Comparison of ENCODE assay signal across 12 cellular contexts in the genomic region with DNA sequence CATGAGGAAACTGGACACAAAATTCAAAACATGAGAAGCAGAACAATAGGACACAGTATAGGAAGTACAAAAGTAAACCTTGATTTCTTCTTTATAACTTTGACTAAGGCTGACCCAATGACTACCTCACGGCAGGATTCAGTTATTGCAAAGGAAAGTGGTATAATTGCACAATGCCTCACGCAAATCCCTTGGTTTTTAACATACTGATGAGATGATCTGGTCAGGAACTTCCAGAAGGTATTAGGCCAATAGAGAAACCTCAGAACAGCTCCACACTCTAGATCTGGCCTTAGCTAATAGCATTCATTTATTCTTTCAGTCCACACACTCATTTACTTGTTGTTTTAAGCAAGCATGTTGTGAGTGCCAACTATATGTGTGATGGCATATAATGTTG.
DNase-seq lines count a peak whose midpoint lies in the region; ATAC-seq and TF ChIP-seq lines count a peak whose summit lies in the region.
"Had no signal": no experiment of that assay in that cellular context is flagged by ENCODE, and none has a peak within 500 bp of the region (broad histone marks: within the 10 kb centered on the region; RNA-seq: fewer than 3 reads in every experiment).

No MANE protein-coding gene starts in this region.

- TF ChIP-seq POLR2A in NB4 (IDR thresholded peaks at IDR 0.05; ENCODE audit: extremely low read depth, insufficient read length) = no peak

- no peak overlapping the region for H3K4me3 Mint-ChIP-seq in natural killer cell
- no peak overlapping the region for H3K4me3 Mint-ChIP-seq in activated naive CD8-positive, alpha-beta T cell treated with anti-CD3 and anti-CD28 coated beads, Interleukin-2, amount 50 U/mL, for 24 hours
- H3K4me3 Mint-ChIP-seq: activated CD4-positive, alpha-beta T cell treated with anti-CD3 and anti-CD28 coated beads, Interleukin-2, amount 10 ng/mL, durations not matched to agents 7 days and 5 days; activated naive CD8-positive, alpha-beta T cell treated with anti-CD3 and anti-CD28 coated beads for 36 hours; activated T-cell treated with anti-CD3 and anti-CD28 coated beads, Interleukin-2, amount 50 U/mL, for 24 hours had no signal

- no peak overlapping the region for H3K27ac Mint-ChIP-seq in natural killer cell
- H3K27ac Mint-ChIP-seq in activated naive CD8-positive, alpha-beta T cell treated with anti-CD3 and anti-CD28 coated beads, Interleukin-2, amount 50 U/mL, for 24 hours = no peak overlapping the region
- H3K27ac Mint-ChIP-seq: activated CD4-positive, alpha-beta T cell treated with anti-CD3 and anti-CD28 coated beads, Interleukin-2, amount 10 ng/mL, durations not matched to agents 7 days and 5 days; activated naive CD8-positive, alpha-beta T cell treated with anti-CD3 and anti-CD28 coated beads for 36 hours; activated T-cell treated with anti-CD3 and anti-CD28 coated beads, Interleukin-2, amount 50 U/mL, for 24 hours had no signal

- no peaks in the 10 kb centered on the region for H3K36me3 Mint-ChIP-seq in natural killer cell
- H3K36me3 Mint-ChIP-seq in activated naive CD8-positive, alpha-beta T cell treated with anti-CD3 and anti-CD28 coated beads, Interleukin-2, amount 50 U/mL, for 24 hours (ENCODE audit: low read depth) = no peaks in the 10 kb centered on the region
- H3K36me3 Mint-ChIP-seq: activated naive CD8-positive, alpha-beta T cell treated with anti-CD3 and anti-CD28 coated beads for 36 hours had no signal

- peak; percentile 74 for DNase-seq in ELR (ENCODE audit: low read depth)
- DNase-seq in NB4 (ENCODE audit: low read depth) = peak; percentile 50
- DNase-seq in choroid plexus epithelial cell (ENCODE audit: low read depth) = peak; percentile 94
- DNase-seq in renal cortical epithelial cell (ENCODE audit: low read depth) = peak; percentile 16
- no peak for DNase-seq in natural killer cell
- DNase-seq in activated naive CD8-positive, alpha-beta T cell treated with anti-CD3 and anti-CD28 coated beads, Interleukin-2, amount 50 U/mL, for 24 hours = no peak
- DNase-seq: activated CD4-positive, alpha-beta T cell treated with anti-CD3 and anti-CD28 coated beads, Interleukin-2, amount 10 ng/mL, durations not matched to agents 7 days and 5 days; activated naive CD8-positive, alpha-beta T cell treated with anti-CD3 and anti-CD28 coated beads for 36 hours; activated T-cell treated with anti-CD3 and anti-CD28 coated beads, Interleukin-2, amount 50 U/mL, for 24 hours; left ventricle myocardium inferior; NCI-H2081 had no signal

- ATAC-seq in natural killer cell (no peak), esophagus mucosa (no peak)
- no peak for ATAC-seq in activated naive CD8-positive, alpha-beta T cell treated with anti-CD3 and anti-CD28 coated beads, Interleukin-2, amount 50 U/mL, for 24 hours

- TF ChIP-seq CTCF in NB4 (IDR thresholded peaks at IDR 0.05; ENCODE audit: low read depth, low read length) (no peak), choroid plexus epithelial cell (conservative IDR thresholded peaks at IDR 0.05; ENCODE audit: low read depth, low read length) (no peak), natural killer cell (IDR thresholded peaks at IDR 0.05) (no peak)

- H3K27me3 Mint-ChIP-seq in natural killer cell (ENCODE audit: low read depth in 2 of 2) = peaks cover 0 to 4% of the 10 kb centered on the region in 2 donors
- no peaks in the 10 kb centered on the region for H3K27me3 Mint-ChIP-seq in activated naive CD8-positive, alpha-beta T cell treated with anti-CD3 and anti-CD28 coated beads, Interleukin-2, amount 50 U/mL, for 24 hours
- H3K27me3 Mint-ChIP-seq: activated CD4-positive, alpha-beta T cell treated with anti-CD3 and anti-CD28 coated beads, Interleukin-2, amount 10 ng/mL, durations not matched to agents 7 days and 5 days; activated naive CD8-positive, alpha-beta T cell treated with anti-CD3 and anti-CD28 coated beads for 36 hours; activated T-cell treated with anti-CD3 and anti-CD28 coated beads, Interleukin-2, amount 50 U/mL, for 24 hours had no signal

- intact Hi-C loops in natural killer cell (cut with micrococcal nuclease) = no loop called here

- H3K4me1 Mint-ChIP-seq in natural killer cell = peaks cover 0 to 8% of the 10 kb centered on the region in 2 donors
- H3K4me1 Mint-ChIP-seq in activated naive CD8-positive, alpha-beta T cell treated with anti-CD3 and anti-CD28 coated beads, Interleukin-2, amount 50 U/mL, for 24 hours = no peaks in the 10 kb centered on the region
- H3K4me1 Mint-ChIP-seq: activated CD4-positive, alpha-beta T cell treated with anti-CD3 and anti-CD28 coated beads, Interleukin-2, amount 10 ng/mL, durations not matched to agents 7 days and 5 days; activated naive CD8-positive, alpha-beta T cell treated with anti-CD3 and anti-CD28 coated beads for 36 hours had no signal

- H3K4me3 ChIP-seq in NB4 (ENCODE audit: low read depth, low read length) = no peak overlapping the region
- no peak overlapping the region for H3K4me3 ChIP-seq in choroid plexus epithelial cell (ENCODE audit: low read depth, low read length)
- H3K4me3 ChIP-seq: left ventricle myocardium inferior had no signal

- peaks cover 0 to 4% of the 10 kb centered on the region in 2 donors for H3K9me3 Mint-ChIP-seq in natural killer cell
- H3K9me3 Mint-ChIP-seq in activated naive CD8-positive, alpha-beta T cell treated with anti-CD3 and anti-CD28 coated beads, Interleukin-2, amount 50 U/mL, for 24 hours = peaks cover 4% of the 10 kb centered on the region
- H3K9me3 Mint-ChIP-seq: activated CD4-positive, alpha-beta T cell treated with anti-CD3 and anti-CD28 coated beads, Interleukin-2, amount 10 ng/mL, durations not matched to agents 7 days and 5 days; activated naive CD8-positive, alpha-beta T cell treated with anti-CD3 and anti-CD28 coated beads for 36 hours had no signal

Comparison
In these comparisons a context has a peak if more than half of its experiments do, and no peak if none do; other contexts are left out.
1. DNase-seq: peak in ELR (single experiment), NB4 (single experiment), choroid plexus epithelial cell (single experiment) and renal cortical epithelial cell (single experiment); none in natural killer cell (single experiment) and activated naive CD8-positive, alpha-beta T cell treated with anti-CD3 and anti-CD28 coated beads, Interleukin-2, amount 50 U/mL, for 24 hours (single experiment).